In the genomic region with DNA sequence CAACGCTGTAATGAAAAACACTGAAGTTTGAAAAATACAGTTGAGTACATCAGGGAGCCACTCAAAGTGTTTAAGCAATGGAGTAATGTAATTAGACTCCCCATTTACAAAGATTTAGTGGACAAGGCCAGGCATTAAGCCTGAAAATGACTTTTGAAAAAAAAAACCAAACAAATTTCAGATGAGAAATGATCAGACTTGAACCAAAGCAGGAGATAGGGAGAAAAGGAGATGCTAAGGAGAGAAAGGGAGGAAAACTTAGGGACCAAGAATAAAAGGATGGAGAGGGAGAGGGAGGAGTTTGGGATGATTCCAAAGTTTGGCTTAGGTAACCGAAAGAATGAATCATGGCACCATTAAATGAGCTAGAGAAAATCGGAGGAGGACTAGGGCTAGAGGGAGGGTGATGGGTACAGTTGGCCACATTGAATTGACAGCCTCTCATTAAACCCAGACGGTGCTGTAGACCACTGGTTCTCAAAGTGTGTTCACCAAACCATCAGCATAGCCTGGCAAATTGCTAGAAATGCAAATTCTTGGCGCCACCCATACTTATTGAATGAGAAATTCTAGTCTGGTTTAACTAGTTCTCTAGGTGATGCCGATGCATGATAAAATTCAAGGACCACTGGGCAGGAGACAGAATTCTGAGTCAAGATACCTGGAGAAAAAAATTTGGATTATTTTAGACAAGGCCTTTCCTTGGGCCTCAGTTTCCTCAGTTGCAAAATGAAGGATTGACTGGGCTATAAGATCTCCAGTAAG, we compare ENCODE assay signal across 29 cellular contexts. TPM values are rescaled to one million over a fixed set of nuclear protein-coding genes. Genes with fewer than 3 reads are reported as not detected.
DNase-seq lines count a peak whose midpoint lies in the region; ATAC-seq and TF ChIP-seq lines count a peak whose summit lies in the region.
"Had no signal": no experiment of that assay in that cellular context is flagged by ENCODE, and none has a peak within 500 bp of the region (broad histone marks: within the 10 kb centered on the region; RNA-seq: fewer than 3 reads in every experiment).

No MANE protein-coding gene starts in this region.

- no peak overlapping the region for H3K4me3 ChIP-seq in effector memory CD4-positive, alpha-beta T cell (ENCODE audit: insufficient read depth, low read depth, low read length, poor library complexity, severe bottlenecking)
- H3K4me3 ChIP-seq: A549, prostate gland had no signal

- TF ChIP-seq CTCF in CD4-positive, alpha-beta T cell (IDR thresholded peaks at IDR 0.05) = no peak
- TF ChIP-seq CTCF in HFFc6 (IDR thresholded peaks at IDR 0.05) (no peak), glutamatergic neuron (IDR thresholded peaks at IDR 0.05; ENCODE audit: partially characterized antibody, unreplicated experiment) (no peak)

- ATAC-seq in CD4-positive, alpha-beta T cell (ENCODE audit: poor library complexity) = no peak
- ATAC-seq in GM21423 (IDR thresholded peaks at IDR 0.05; ENCODE audit: unreplicated experiment) = no peak
- no peak for ATAC-seq in activated CD8-positive, alpha-beta memory T cell treated with anti-CD3 and anti-CD28 coated beads, Interleukin-2, amount 10 ng/mL, durations not matched to agents 7 days and 5 days
- no peak for ATAC-seq in activated T-cell treated with anti-CD3 and anti-CD28 coated beads, Interleukin-2, amount 50 U/mL, for 72 hours (replicated peaks in 1 of 2)
- ATAC-seq: A549; Right ventricle myocardium inferior; stimulated activated naive CD8-positive, alpha-beta T cell treated with anti-CD3 and anti-CD28 coated beads, Interleukin-15, amount 100 ng/mL, for 72 hours had no signal

- no peaks in the 10 kb centered on the region for H3K27me3 Mint-ChIP-seq in CD4-positive, alpha-beta T cell
- H3K27me3 Mint-ChIP-seq in HFFc6 (ENCODE audit: insufficient read depth) = no peaks in the 10 kb centered on the region; the same call in 1 of the 2 replicates
- peaks cover 2% of the 10 kb centered on the region for H3K27me3 Mint-ChIP-seq in glutamatergic neuron (ENCODE audit: unreplicated experiment)
- no peaks in the 10 kb centered on the region for H3K27me3 Mint-ChIP-seq in activated CD8-positive, alpha-beta memory T cell treated with anti-CD3 and anti-CD28 coated beads, Interleukin-2, amount 10 ng/mL, durations not matched to agents 7 days and 5 days
- H3K27me3 Mint-ChIP-seq in activated T-cell treated with anti-CD3 and anti-CD28 coated beads, Interleukin-2, amount 50 U/mL, for 72 hours (ENCODE audit: low read depth) = no peaks in the 10 kb centered on the region
- H3K27me3 Mint-ChIP-seq: activated CD4-positive, alpha-beta T cell treated with anti-CD3 and anti-CD28 coated beads, Interleukin-2, amount 10 ng/mL, durations not matched to agents 7 days and 5 days; CD8-positive, alpha-beta memory T cell; stimulated activated naive CD8-positive, alpha-beta T cell treated with anti-CD3 and anti-CD28 coated beads, Interleukin-15, amount 100 ng/mL, for 72 hours had no signal

- H3K27ac ChIP-seq in CD4-positive, alpha-beta T cell (ENCODE audit: low read depth, low read length) = no peak overlapping the region
- no peak overlapping the region for H3K27ac ChIP-seq in effector memory CD4-positive, alpha-beta T cell (ENCODE audit: insufficient read depth, low read length, poor library complexity, severe bottlenecking)
- H3K27ac ChIP-seq: prostate gland had no signal

- CTCF ChIA-PET in CD4-positive, alpha-beta T cell (lab: Charles Lee) = no interaction called here
- CTCF ChIA-PET in activated CD8-positive, alpha-beta memory T cell treated with anti-CD3 and anti-CD28 coated beads, Interleukin-2, amount 10 ng/mL, durations not matched to agents 7 days and 5 days (lab: Charles Lee) = interaction anchor here (1.1 kb wide), 1 partner anchor 43 kb away, joined by 3 read pairs; no protein-coding TSS in a partner anchor

- DNase-seq in CD4-positive, alpha-beta T cell = no peak
- DNase-seq in HFFc6 = peak; percentile 28
- peak; percentile 30 for DNase-seq in SK-N-DZ (ENCODE audit: low spot score)
- DNase-seq in glutamatergic neuron = no peak
- no peak for DNase-seq in effector memory CD4-positive, alpha-beta T cell
- DNase-seq in activated CD8-positive, alpha-beta memory T cell treated with anti-CD3 and anti-CD28 coated beads, Interleukin-2, amount 10 ng/mL, durations not matched to agents 7 days and 5 days = no peak
- DNase-seq in activated T-cell treated with anti-CD3 and anti-CD28 coated beads, Interleukin-2, amount 50 U/mL, for 72 hours = no peak
- DNase-seq: activated CD4-positive, alpha-beta T cell treated with anti-CD3 and anti-CD28 coated beads, Interleukin-2, amount 10 ng/mL, durations not matched to agents 7 days and 5 days; activated naive CD4-positive, alpha-beta T cell treated with Interleukin-2 at 50 U/mL for 16 hours; activated T-cell treated with anti-CD3 and anti-CD28 coated beads, Interleukin-2, amount 50 U/mL, for 48 hours; brain microvascular endothelial cell; CD8-positive, alpha-beta memory T cell; DMS 273 treated with DMSO at 0.1 percent for 48 hours; erythroblast; foreskin melanocyte; GDM1; H7; KG1; NCI-H1417 treated with DMSO at 0.1 percent for 48 hours; NCI-H2081 treated with DMSO at 0.1 percent for 48 hours; NCI-H446; NCI-H82; stimulated activated naive CD8-positive, alpha-beta T cell treated with anti-CD3 and anti-CD28 coated beads, Interleukin-15, amount 100 ng/mL, for 72 hours; T-helper 9 cell had no signal

- peaks cover 35% of the 10 kb centered on the region for H3K4me1 Mint-ChIP-seq in CD4-positive, alpha-beta T cell (ENCODE audit: low read depth)
- H3K4me1 Mint-ChIP-seq in HFFc6 (ENCODE audit: low read depth) (peaks cover 67% of the 10 kb centered on the region), glutamatergic neuron (ENCODE audit: low read depth, unreplicated experiment) (peaks cover 13% of the 10 kb centered on the region)
- H3K4me1 Mint-ChIP-seq in activated CD8-positive, alpha-beta memory T cell treated with anti-CD3 and anti-CD28 coated beads, Interleukin-2, amount 10 ng/mL, durations not matched to agents 7 days and 5 days = peaks cover 45% of the 10 kb centered on the region
- peaks cover 29% of the 10 kb centered on the region for H3K4me1 Mint-ChIP-seq in activated T-cell treated with anti-CD3 and anti-CD28 coated beads, Interleukin-2, amount 50 U/mL, for 72 hours (ENCODE audit: low read depth)

- no peak overlapping the region for H3K27ac Mint-ChIP-seq in CD4-positive, alpha-beta T cell
- H3K27ac Mint-ChIP-seq in HFFc6 (peak overlapping the region; percentile 59), glutamatergic neuron (ENCODE audit: unreplicated experiment) (peak overlapping the region; percentile 24)
- no peak overlapping the region for H3K27ac Mint-ChIP-seq in activated CD8-positive, alpha-beta memory T cell treated with anti-CD3 and anti-CD28 coated beads, Interleukin-2, amount 10 ng/mL, durations not matched to agents 7 days and 5 days
- H3K27ac Mint-ChIP-seq in activated T-cell treated with anti-CD3 and anti-CD28 coated beads, Interleukin-2, amount 50 U/mL, for 72 hours = no peak overlapping the region
- H3K27ac Mint-ChIP-seq: activated CD4-positive, alpha-beta T cell treated with anti-CD3 and anti-CD28 coated beads, Interleukin-2, amount 10 ng/mL, durations not matched to agents 7 days and 5 days had no signal

- POLR2A ChIA-PET in CD4-positive, alpha-beta T cell (lab: Charles Lee) = no interaction called here

- no peaks in the 10 kb centered on the region for H3K36me3 Mint-ChIP-seq in CD4-positive, alpha-beta T cell (ENCODE audit: low read depth)
- H3K36me3 Mint-ChIP-seq in HFFc6 (ENCODE audit: low read depth) (peaks cover 16% of the 10 kb centered on the region), glutamatergic neuron (ENCODE audit: unreplicated experiment) (no peaks in the 10 kb centered on the region)
- peaks cover 18% of the 10 kb centered on the region for H3K36me3 Mint-ChIP-seq in activated CD8-positive, alpha-beta memory T cell treated with anti-CD3 and anti-CD28 coated beads, Interleukin-2, amount 10 ng/mL, durations not matched to agents 7 days and 5 days
- peaks cover 3 to 8% of the 10 kb centered on the region in 2 donors for H3K36me3 Mint-ChIP-seq in activated T-cell treated with anti-CD3 and anti-CD28 coated beads, Interleukin-2, amount 50 U/mL, for 72 hours (ENCODE audit: insufficient read depth in 2 of 2)

- H3K4me1 ChIP-seq in effector memory CD4-positive, alpha-beta T cell (ENCODE audit: control insufficient read depth, insufficient read depth, low read length, poor library complexity, severe bottlenecking) = peaks cover 22% of the 10 kb centered on the region
- H3K4me1 ChIP-seq: prostate gland had no signal

- H3K9me3 ChIP-seq in CD4-positive, alpha-beta T cell (ENCODE audit: control insufficient read depth, low read length) = no peaks in the 10 kb centered on the region
- H3K9me3 ChIP-seq in effector memory CD4-positive, alpha-beta T cell (ENCODE audit: control insufficient read depth, low read length) = no peaks in the 10 kb centered on the region
- H3K9me3 ChIP-seq: prostate gland had no signal

- intact Hi-C loops in CD4-positive, alpha-beta T cell (cut with DNase I, micrococcal nuclease) = loop anchor here in 1 of 2 experiments (10.0 kb wide), 2 partner anchors 827 to 897 kb away; a partner anchor contains a TSS

- H3K27me3 ChIP-seq in CD4-positive, alpha-beta T cell (ENCODE audit: control insufficient read depth, insufficient read depth, low read length) = no peaks in the 10 kb centered on the region
- no peaks in the 10 kb centered on the region for H3K27me3 ChIP-seq in effector memory CD4-positive, alpha-beta T cell (replicated peaks; ENCODE audit: control insufficient read depth, insufficient read depth, low read length, poor library complexity, severe bottlenecking)
- H3K27me3 ChIP-seq: brain microvascular endothelial cell had no signal

- H3K36me3 ChIP-seq in effector memory CD4-positive, alpha-beta T cell (ENCODE audit: control insufficient read depth, insufficient read depth, low read length) = no peaks in the 10 kb centered on the region
- H3K36me3 ChIP-seq: brain microvascular endothelial cell, prostate gland had no signal

- peak overlapping the region; percentile 18 for H3K4me3 Mint-ChIP-seq in CD4-positive, alpha-beta T cell
- H3K4me3 Mint-ChIP-seq in HFFc6 (no peak overlapping the region), glutamatergic neuron (ENCODE audit: unreplicated experiment) (no peak overlapping the region)
- H3K4me3 Mint-ChIP-seq in activated CD8-positive, alpha-beta memory T cell treated with anti-CD3 and anti-CD28 coated beads, Interleukin-2, amount 10 ng/mL, durations not matched to agents 7 days and 5 days = no peak overlapping the region
- no peak overlapping the region for H3K4me3 Mint-ChIP-seq in activated T-cell treated with anti-CD3 and anti-CD28 coated beads, Interleukin-2, amount 50 U/mL, for 72 hours
- H3K4me3 Mint-ChIP-seq: activated CD4-positive, alpha-beta T cell treated with anti-CD3 and anti-CD28 coated beads, Interleukin-2, amount 10 ng/mL, durations not matched to agents 7 days and 5 days; CD8-positive, alpha-beta memory T cell; neural crest cell; stimulated activated naive CD8-positive, alpha-beta T cell treated with anti-CD3 and anti-CD28 coated beads, Interleukin-15, amount 100 ng/mL, for 72 hours had no signal

- no peaks in the 10 kb centered on the region for H3K9me3 Mint-ChIP-seq in CD4-positive, alpha-beta T cell
- H3K9me3 Mint-ChIP-seq in HFFc6 (peaks cover 19% of the 10 kb centered on the region), glutamatergic neuron (ENCODE audit: unreplicated experiment) (peaks cover under 1% of the 10 kb centered on the region)
- peaks cover 12% of the 10 kb centered on the region for H3K9me3 Mint-ChIP-seq in activated CD8-positive, alpha-beta memory T cell treated with anti-CD3 and anti-CD28 coated beads, Interleukin-2, amount 10 ng/mL, durations not matched to agents 7 days and 5 days (ENCODE audit: low read depth)
- peaks cover 9 to 13% of the 10 kb centered on the region in 2 donors for H3K9me3 Mint-ChIP-seq in activated T-cell treated with anti-CD3 and anti-CD28 coated beads, Interleukin-2, amount 50 U/mL, for 72 hours
- H3K9me3 Mint-ChIP-seq: CD8-positive, alpha-beta memory T cell; neural crest cell had no signal

RNA-seq across cellular contexts. Expression of a gene that starts 6.2 kb away (rescaled TPM):
- 10 to 100 TPM; 18.3 to 19.2 TPM for total RNA-seq in CD4-positive, alpha-beta T cell
- 10 to 100 TPM; 19.5 to 25.9 (median 22.3) TPM for total RNA-seq in HFFc6 (2021; fragmentation: NEBNext Ultra II Directional; extraction: Animal tissue kit (Norgen Biotek cat#: 25700))
- polyA plus RNA-seq in SK-N-DZ (2014; cell fraction: cytosol; rRNA removed) = 11.3 and 13.5 TPM in 2 replicates
- 6.8 and 8.3 TPM in 2 replicates for polyA plus RNA-seq in SK-N-DZ (2014; cell fraction: nucleus; rRNA removed)
- 104 TPM for total RNA-seq in glutamatergic neuron (ENCODE audit: unreplicated experiment)
- 10 to 100 TPM; 12.5 to 15.8 TPM for total RNA-seq in activated CD8-positive, alpha-beta memory T cell treated with anti-CD3 and anti-CD28 coated beads, Interleukin-2, amount 10 ng/mL, durations not matched to agents 7 days and 5 days
- total RNA-seq in activated T-cell treated with anti-CD3 and anti-CD28 coated beads, Interleukin-2, amount 50 U/mL, for 72 hours = 10 to 100 TPM; 14.4 to 19.0 TPM

Comparison
In these comparisons a context has a peak if more than half of its experiments do, and no peak if none do; other contexts are left out.
1. DNase-seq: peak in HFFc6 (single experiment) and SK-N-DZ (single experiment); none in CD4-positive, alpha-beta T cell (0 of 10), glutamatergic neuron (single experiment), effector memory CD4-positive, alpha-beta T cell (0 of 3), activated CD8-positive, alpha-beta memory T cell treated with anti-CD3 and anti-CD28 coated beads, Interleukin-2, amount 10 ng/mL, durations not matched to agents 7 days and 5 days (single experiment) and activated T-cell treated with anti-CD3 and anti-CD28 coated beads, Interleukin-2, amount 50 U/mL, for 72 hours (0 of 2).
2. H3K27ac Mint-ChIP-seq: peak in HFFc6 (single experiment) and glutamatergic neuron (single experiment); none in CD4-positive, alpha-beta T cell (single experiment), activated CD8-positive, alpha-beta memory T cell treated with anti-CD3 and anti-CD28 coated beads, Interleukin-2, amount 10 ng/mL, durations not matched to agents 7 days and 5 days (single experiment) and activated T-cell treated with anti-CD3 and anti-CD28 coated beads, Interleukin-2, amount 50 U/mL, for 72 hours (single experiment).